ENCODE assay signal across 26 cellular contexts in genomic region chrX:35664838-35665237, GRCh38.
DNase-seq lines count a peak whose midpoint lies in the region; ATAC-seq and TF ChIP-seq lines count a peak whose summit lies in the region.
"Had no signal": no experiment of that assay in that cellular context is flagged by ENCODE, and none has a peak within 500 bp of the region (broad histone marks: within the 10 kb centered on the region; RNA-seq: fewer than 3 reads in every experiment).

No MANE protein-coding gene starts in this region.

- H3K27ac ChIP-seq in A673 (ENCODE audit: low read depth, low read length, poor library complexity, severe bottlenecking): no peak overlapping the region
- H3K27ac ChIP-seq: adrenal gland, KMS-11, skin epidermis had no signal

- H3K27me3 ChIP-seq in A673 (replicated peaks; ENCODE audit: insufficient read depth, low read depth, low read length, poor library complexity): no peaks in the 10 kb centered on the region

- no peaks in the 10 kb centered on the region for H3K4me1 ChIP-seq in A673 (ENCODE audit: insufficient read depth, low read length, poor library complexity, severe bottlenecking)
- H3K4me1 ChIP-seq: adrenal gland had no signal

- no peaks in the 10 kb centered on the region for H3K27me3 Mint-ChIP-seq in nephron progenitor cell (ENCODE audit: low read depth, poor library complexity)
- H3K27me3 Mint-ChIP-seq in Calu3 (ENCODE audit: unreplicated experiment): no peaks in the 10 kb centered on the region
- H3K27me3 Mint-ChIP-seq: brain; naive thymus-derived CD4-positive, alpha-beta T cell; stimulated activated naive CD8-positive, alpha-beta T cell treated with anti-CD3 and anti-CD28 coated beads, Interleukin-15, amount 100 ng/mL, for 72 hours; T-cell had no signal

- H3K4me3 ChIP-seq in A673 (ENCODE audit: low read depth, low read length, poor library complexity, severe bottlenecking): no peak overlapping the region
- H3K4me3 ChIP-seq: adrenal gland, skin epidermis had no signal

- H3K27ac Mint-ChIP-seq in nephron progenitor cell: peak overlapping the region; percentile 5
- no peak overlapping the region for H3K27ac Mint-ChIP-seq in Calu3 (ENCODE audit: unreplicated experiment)
- H3K27ac Mint-ChIP-seq: brain; naive thymus-derived CD4-positive, alpha-beta T cell; stimulated activated naive CD8-positive, alpha-beta T cell treated with anti-CD3 and anti-CD28 coated beads, Interleukin-15, amount 100 ng/mL, for 72 hours; T-cell had no signal

- POLR2A ChIA-PET in A673 (lab: Charles Lee; ENCODE audit: low non-redundant PET): no interaction called here

- H3K9me3 Mint-ChIP-seq in nephron progenitor cell (peaks cover 17% of the 10 kb centered on the region), Calu3 (ENCODE audit: low read depth, unreplicated experiment) (no peaks in the 10 kb centered on the region)
- H3K9me3 Mint-ChIP-seq: brain; stimulated activated naive CD8-positive, alpha-beta T cell treated with anti-CD3 and anti-CD28 coated beads, Interleukin-15, amount 100 ng/mL, for 72 hours had no signal

- H3K4me3 Mint-ChIP-seq in nephron progenitor cell: no peak overlapping the region
- H3K4me3 Mint-ChIP-seq in Calu3 (ENCODE audit: low read depth, unreplicated experiment): no peak overlapping the region
- H3K4me3 Mint-ChIP-seq: brain; mesothelial cell of epicardium; naive thymus-derived CD4-positive, alpha-beta T cell; stimulated activated naive CD8-positive, alpha-beta T cell treated with anti-CD3 and anti-CD28 coated beads, Interleukin-15, amount 100 ng/mL, for 72 hours; T-cell had no signal

- H3K4me1 Mint-ChIP-seq in nephron progenitor cell: peaks cover 16% of the 10 kb centered on the region
- H3K4me1 Mint-ChIP-seq in Calu3 (ENCODE audit: low read depth, unreplicated experiment): peaks cover 19% of the 10 kb centered on the region
- H3K4me1 Mint-ChIP-seq: naive thymus-derived CD4-positive, alpha-beta T cell; stimulated activated naive CD8-positive, alpha-beta T cell treated with anti-CD3 and anti-CD28 coated beads, Interleukin-15, amount 100 ng/mL, for 72 hours; T-cell had no signal

- intact Hi-C loops in A673 (cut with micrococcal nuclease; ENCODE audit: unreplicated experiment): no loop called here
- intact Hi-C loops in Calu3 (cut with micrococcal nuclease; ENCODE audit: unreplicated experiment): no loop called here

- H3K36me3 Mint-ChIP-seq in nephron progenitor cell (ENCODE audit: low read depth) (no peaks in the 10 kb centered on the region), Calu3 (ENCODE audit: insufficient read depth, unreplicated experiment) (no peaks in the 10 kb centered on the region)
- H3K36me3 Mint-ChIP-seq: brain; mesothelial cell of epicardium; naive thymus-derived CD4-positive, alpha-beta T cell; T-cell had no signal

- no peak for TF ChIP-seq CTCF in A673 (conservative IDR thresholded peaks at IDR 0.05; ENCODE audit: low read depth, low read length)
- no peak for TF ChIP-seq CTCF in nephron progenitor cell (IDR thresholded peaks at IDR 0.05)
- TF ChIP-seq CTCF in Calu3 (IDR thresholded peaks at IDR 0.05; ENCODE audit: unreplicated experiment): no peak

- DNase-seq in A673 (ENCODE audit: low spot score) (peak; percentile 1), ELF-1 (ENCODE audit: low read depth, low spot score) (peak; percentile 24), NCI-H82 (lab: John Stamatoyannopoulos, UW) (peak; percentile 68), nephron progenitor cell (no peak), Calu3 (no peak), T-helper 1 cell (no peak)
- DNase-seq: activated CD4-positive, CD25-positive, alpha-beta regulatory T cell; activated naive CD4-positive, alpha-beta T cell treated with Interleukin-2 at 50 U/mL for 16 hours; adrenal gland; C1 segment of cervical spinal cord; cerebellar nuclear complex; COR-L47; HCEC 1CT; left ventricle myocardium superior; naive thymus-derived CD4-positive, alpha-beta T cell; NCI-H1436 treated with DMSO at 0.1 percent for 48 hours; NCI-H526 treated with DMSO at 0.1 percent for 48 hours; occipital lobe; stimulated activated CD8-positive, alpha-beta memory T cell treated with anti-CD3 and anti-CD28 coated beads, Interleukin-4, amount 100 ng/mL, for 48 hours; stimulated activated naive CD8-positive, alpha-beta T cell treated with anti-CD3 and anti-CD28 coated beads, Interleukin-15, amount 100 ng/mL, for 72 hours; T-cell had no signal

- CTCF ChIA-PET in A673 (lab: Charles Lee): no interaction called here
- CTCF ChIA-PET in Calu3 (lab: Charles Lee): no interaction called here

- H3K9me3 ChIP-seq in A673 (ENCODE audit: low read depth, low read length, poor library complexity, severe bottlenecking): peaks cover 5% of the 10 kb centered on the region
- H3K9me3 ChIP-seq: adrenal gland had no signal

- BruUV-seq in A673 (replicated peaks; lab: Mats Ljungman, UMichigan) (no TSS peak), Calu3 (replicated peaks; lab: Mats Ljungman, UMichigan) (no TSS peak)

- H3K36me3 ChIP-seq in A673 (ENCODE audit: insufficient read depth, low read length, poor library complexity, severe bottlenecking): no peaks in the 10 kb centered on the region
- H3K36me3 ChIP-seq: adrenal gland had no signal

- ATAC-seq in GM19324 (IDR thresholded peaks at IDR 0.05; ENCODE audit: low FRiP score, unreplicated experiment): no peak
- ATAC-seq: left ventricle myocardium superior; naive thymus-derived CD4-positive, alpha-beta T cell; stimulated activated naive CD8-positive, alpha-beta T cell treated with anti-CD3 and anti-CD28 coated beads, Interleukin-15, amount 100 ng/mL, for 72 hours; T-cell had no signal

Comparison
In these comparisons a context has a peak if more than half of its experiments do, and no peak if none do; other contexts are left out.
1. DNase-seq: peak in A673 (single experiment), ELF-1 (single experiment) and NCI-H82 (single experiment); none in nephron progenitor cell (single experiment), Calu3 (single experiment) and T-helper 1 cell (0 of 5).